Comparison of ENCODE assay signal across 21 cellular contexts in genomic region chr11:5046754-5047330, GRCh38. TPM values are rescaled to one million over a fixed set of nuclear protein-coding genes. Genes with fewer than 3 reads are reported as not detected.
DNase-seq lines count a peak whose midpoint lies in the region; ATAC-seq, FAIRE-seq and TF ChIP-seq lines count a peak whose summit lies in the region.
"Had no signal": no experiment of that assay in that cellular context is flagged by ENCODE, and none has a peak within 500 bp of the region (broad histone marks: within the 10 kb centered on the region; RNA-seq: fewer than 3 reads in every experiment).

No MANE protein-coding gene starts in this region.

- H3K79me1 ChIP-seq in H1 (ENCODE audit: low read depth, low read length) (no peaks in the 10 kb centered on the region), trophoblast cell (ENCODE audit: low read length) (no peaks in the 10 kb centered on the region)

- H2AK5ac ChIP-seq in H1 (ENCODE audit: low read depth, low read length) (no peak overlapping the region), trophoblast cell (ENCODE audit: low read length) (no peak overlapping the region)

- H3K79me2 ChIP-seq in HepG2 (ENCODE audit: insufficient read depth, low read length) (no peaks in the 10 kb centered on the region), H1 (ENCODE audit: control insufficient read depth in 1 of 2, insufficient read depth in 2 of 2, low read length in 2 of 2) (no peaks in the 10 kb centered on the region), trophoblast cell (ENCODE audit: control insufficient read depth, insufficient read depth, low read length, poor library complexity) (no peaks in the 10 kb centered on the region)

- no peak overlapping the region for H4K91ac ChIP-seq in H1 (replicated peaks; ENCODE audit: insufficient read length, low read length)
- no peak overlapping the region for H4K91ac ChIP-seq in trophoblast cell (ENCODE audit: low read depth, low read length)

- no peak for TF ChIP-seq CTCF in HepG2 (CRISPR knock-in tag; IDR thresholded peaks at IDR 0.05)
- no peak for TF ChIP-seq CTCF in right lobe of liver (IDR thresholded peaks at IDR 0.05)
- TF ChIP-seq CTCF in H1 (IDR thresholded peaks at IDR 0.05; ENCODE audit: control extremely low read depth in 1 of 3, insufficient read depth in 1 of 3, low read depth in 1 of 3, low read length in 3 of 3), result no peak

- H3K56ac ChIP-seq in H1 (replicated peaks; ENCODE audit: insufficient read length, low read depth, low read length), result no peak overlapping the region

- H4K8ac ChIP-seq in H1 (ENCODE audit: extremely low read depth, insufficient read depth, low read length) (no peak overlapping the region), trophoblast cell (ENCODE audit: low read depth, low read length) (no peak overlapping the region)

- H4K20me1 ChIP-seq in HepG2 (ENCODE audit: insufficient read depth, low read length), result no peaks in the 10 kb centered on the region
- H4K20me1 ChIP-seq in H1 (replicated peaks in 1 of 2; ENCODE audit: control insufficient read depth in 1 of 2, insufficient read depth in 2 of 2, low read length in 2 of 2), result no peaks in the 10 kb centered on the region

- TF ChIP-seq POLR2A in HepG2 (IDR thresholded peaks at IDR 0.05; ENCODE audit: insufficient read depth in 1 of 2, low read depth in 2 of 2, low read length in 2 of 2), result no peak
- no peak for TF ChIP-seq POLR2A in right lobe of liver (IDR thresholded peaks at IDR 0.05)
- TF ChIP-seq POLR2A in H1 (IDR thresholded peaks at IDR 0.05; ENCODE audit: control extremely low read depth in 1 of 2, low read depth in 2 of 2, low read length in 2 of 2), result no peak

- H4K5ac ChIP-seq in H1 (ENCODE audit: insufficient read length, low read depth, low read length), result no peak overlapping the region

- BruUV-seq in HepG2 (replicated peaks; lab: Mats Ljungman, UMichigan), result no TSS peak

- H4K12ac ChIP-seq in trophoblast cell (ENCODE audit: low read depth, low read length), result no peak overlapping the region

- no peak overlapping the region for H2BK20ac ChIP-seq in H1 (ENCODE audit: low read length)

- TF ChIP-seq EP300 in HepG2 (IDR thresholded peaks at IDR 0.05; ENCODE audit: low read depth in 2 of 2, low read length in 2 of 2) (no peak), HepG2 (CRISPR knock-in tag; IDR thresholded peaks at IDR 0.05; ENCODE audit: borderline replicate concordance) (no peak), H1 (IDR thresholded peaks at IDR 0.05; ENCODE audit: borderline replicate concordance in 1 of 2, low read depth in 2 of 2, low read length in 2 of 2) (no peak)

- H3K4me2 ChIP-seq in HepG2 (ENCODE audit: low read depth, low read length), result no peak overlapping the region
- H3K4me2 ChIP-seq in H1 (ENCODE audit: insufficient read depth in 1 of 2, low read depth in 2 of 2, low read length in 2 of 2), result no peak overlapping the region
- no peak overlapping the region for H3K4me2 ChIP-seq in trophoblast cell (ENCODE audit: low read length)
- H3K4me2 ChIP-seq: A549 had no signal

- H3K36me3 ChIP-seq in HepG2 (replicated peaks in 1 of 2; ENCODE audit: control insufficient read depth in 1 of 2, insufficient read depth in 2 of 2, low read length in 2 of 2) (no peaks in the 10 kb centered on the region), right lobe of liver (no peaks in the 10 kb centered on the region), H1 (ENCODE audit: control insufficient read depth in 2 of 4, insufficient read depth in 4 of 4, low read length in 3 of 4) (no peaks in the 10 kb centered on the region), trophoblast cell (ENCODE audit: control insufficient read depth in 1 of 2, insufficient read depth in 2 of 2, low read length in 2 of 2) (no peaks in the 10 kb centered on the region)
- H3K36me3 ChIP-seq: HAP-1 had no signal

- POLR2A ChIA-PET in HepG2 (lab: Yijun Ruan, JAX), result no interaction called here
- POLR2A ChIA-PET in H1 (lab: Charles Lee; ENCODE audit: partially characterized antibody), result no interaction called here

- H3K9ac ChIP-seq in HepG2 (ENCODE audit: insufficient read depth, low read depth, low read length), result no peak overlapping the region
- no peak overlapping the region for H3K9ac ChIP-seq in H1 (replicated peaks in 1 of 4; ENCODE audit: extremely low read depth in 1 of 4, low read depth in 3 of 4, low read length in 3 of 4)
- H3K9ac ChIP-seq in trophoblast cell (ENCODE audit: low read length), result no peak overlapping the region

- peak overlapping the region; percentile 76; the same call in 1 of the 2 replicates for H2BK15ac ChIP-seq in H1 (ENCODE audit: low read length)

- H3K14ac ChIP-seq in H1 (ENCODE audit: insufficient read length) (no peak overlapping the region), trophoblast cell (ENCODE audit: low read length) (no peak overlapping the region)

- no peak overlapping the region for H3K27ac ChIP-seq in HepG2 (ENCODE audit: extremely low read length, insufficient read depth, low read length)
- H3K27ac ChIP-seq in right lobe of liver, result no peak overlapping the region
- H3K27ac ChIP-seq in H1 (ENCODE audit: low read depth, low read length), result no peak overlapping the region
- no peak overlapping the region for H3K27ac ChIP-seq in trophoblast cell (ENCODE audit: low read depth, low read length)
- H3K27ac ChIP-seq: 22Rv1, A549, C4-2B had no signal

- intact Hi-C loops in HepG2 (cut with micrococcal nuclease; ENCODE audit: unreplicated experiment), result no loop called here
- intact Hi-C loops in right lobe of liver (cut with DNase I), result no loop called here

- TF ChIP-seq RAD21 in HepG2 (CRISPR knock-in tag; IDR thresholded peaks at IDR 0.05), result no peak
- no peak for TF ChIP-seq RAD21 in H1 (IDR thresholded peaks at IDR 0.05 in 1 of 2, conservative IDR thresholded peaks at IDR 0.05 in 1 of 2; ENCODE audit: low read depth in 2 of 2, low read length in 2 of 2)

- no peaks in the 10 kb centered on the region for H3K9me3 ChIP-seq in HepG2 (ENCODE audit: low read length)
- no peaks in the 10 kb centered on the region for H3K9me3 ChIP-seq in right lobe of liver
- no peaks in the 10 kb centered on the region for H3K9me3 ChIP-seq in H1 (ENCODE audit: insufficient read depth in 2 of 2, low read depth in 1 of 2, low read length in 1 of 2)
- H3K9me3 ChIP-seq in trophoblast cell (ENCODE audit: insufficient read depth, low read depth, low read length), result no peaks in the 10 kb centered on the region
- H3K9me3 ChIP-seq: A549, Caco-2, HAP-1 had no signal

- CTCF ChIA-PET in HepG2 (lab: Yijun Ruan, JAX; ENCODE audit: low intra/inter-chr PET ratio, low total read pairs) (no interaction called here), H1 (lab: Charles Lee; ENCODE audit: partially characterized antibody) (no interaction called here)

- ATAC-seq in HepG2 (no peak), right lobe of liver (no peak), GM21423 (IDR thresholded peaks at IDR 0.05; ENCODE audit: unreplicated experiment) (no peak)
- ATAC-seq: A549 had no signal

- H3K4ac ChIP-seq in H1 (replicated peaks; ENCODE audit: insufficient read length, low read depth, low read length) (no peak overlapping the region), trophoblast cell (ENCODE audit: low read depth, low read length) (no peak overlapping the region)

- no peak overlapping the region for H2BK120ac ChIP-seq in H1 (replicated peaks; ENCODE audit: low read depth, low read length)
- no peak overlapping the region for H2BK120ac ChIP-seq in trophoblast cell (ENCODE audit: insufficient read depth, low read length, poor library complexity)

- H2AFZ ChIP-seq in HepG2 (ENCODE audit: low read length), result no peak overlapping the region
- 0 out of 2 replicates have a peak overlapping the region, but pooled peaks have one; percentile 39 for H2AFZ ChIP-seq in H1 (ENCODE audit: low read length)
- H2AFZ ChIP-seq in trophoblast cell (ENCODE audit: insufficient read depth, low read length, poor library complexity), result no peak overlapping the region

- 3% methylated on average over 15 of the region's 15 CpGs for WGBS in HepG2 (ENCODE audit: low lambda C conversion rate)
- 62% methylated on average over 12 of the region's 15 CpGs for whole genome bisulfite sequencing in right lobe of liver (ENCODE audit: insufficient coverage, low coverage, low lambda C conversion rate, missing lambda C conversion rate)
- 89% methylated on average over 15 of the region's 15 CpGs; no CpG with 5 or more reads in 1 of the 2 experiments for WGBS in H1 (ENCODE audit: extremely low coverage in 1 of 2, insufficient coverage in 1 of 2, insufficient read length in 1 of 2, insufficient replicate concordance in 2 of 2, low coverage in 1 of 2, low lambda C conversion rate in 2 of 2, missing lambda C conversion rate in 1 of 2), 2 experiments
- no CpG with 5 or more reads among the region's 15 CpGs for WGBS in trophoblast cell (ENCODE audit: extremely low coverage, insufficient coverage, insufficient read length)

- H3K23ac ChIP-seq in H1 (ENCODE audit: insufficient read length), result no peak overlapping the region
- H3K23ac ChIP-seq in trophoblast cell (ENCODE audit: low read length), result no peak overlapping the region

- peak; percentile 2 for DNase-seq in HepG2 (ENCODE audit: low spot score)
- DNase-seq in right lobe of liver, result no peak
- DNase-seq in H1 (ENCODE audit: low read depth in 1 of 2, low spot score in 2 of 2), result no peak
- DNase-seq in trophoblast cell, result peak; percentile 52 to 78
- no peak for DNase-seq in stimulated activated CD4-positive, alpha-beta T cell treated with anti-CD3 and anti-CD28 coated beads, Interleukin-2, amount 100 ng/mL, for 24 hours
- DNase-seq: AML-193; Caco-2; CD4-positive, alpha-beta T cell; KBM-7 had no signal

- H2BK5ac ChIP-seq in H1 (ENCODE audit: low read depth, low read length) (peak overlapping the region; percentile 66), trophoblast cell (ENCODE audit: low read depth, low read length, poor library complexity) (no peak overlapping the region)

- FAIRE-seq in HepG2 (lab: Jason Lieb, UNC) (no peak), H1 (lab: Jason Lieb, UNC) (peak; percentile 13)
- FAIRE-seq: A549, D721Med, G401.6, GM12891, GM19239 had no signal

- H2BK12ac ChIP-seq in H1 (ENCODE audit: low read depth, low read length), result 0 out of 2 replicates have a peak overlapping the region, but pooled peaks have one; percentile 19
- no peak overlapping the region for H2BK12ac ChIP-seq in trophoblast cell (ENCODE audit: low read length)

- H3K23me2 ChIP-seq in H1 (ENCODE audit: low read depth, low read length), result no peaks in the 10 kb centered on the region

- in situ Hi-C loops in HepG2 (cut with HindIII; ENCODE audit: extremely low pct_ligation_motif_present, low pct_unique_long_range_greater_than_20kb), result no loop called here

- H3K18ac ChIP-seq in H1 (ENCODE audit: extremely low read depth, low read length), result no peak overlapping the region
- no peak overlapping the region for H3K18ac ChIP-seq in trophoblast cell (ENCODE audit: low read length)

- no peak overlapping the region for H3K4me3 ChIP-seq in HepG2 (replicated peaks in 1 of 3; ENCODE audit: insufficient read depth in 1 of 3, low read depth in 2 of 3, low read length in 3 of 3)
- H3K4me3 ChIP-seq in right lobe of liver, result no peak overlapping the region
- H3K4me3 ChIP-seq in H1 (ENCODE audit: extremely low read depth in 1 of 4, insufficient read depth in 2 of 4, low read depth in 3 of 4, low read length in 4 of 4), result no peak overlapping the region
- H3K4me3 ChIP-seq in trophoblast cell (ENCODE audit: low read depth, low read length), result no peak overlapping the region
- H3K4me3 ChIP-seq: A549, HAP-1 had no signal

- H3K27me3 ChIP-seq in HepG2 (ENCODE audit: control insufficient read depth in 1 of 2, insufficient read depth in 2 of 2, low read length in 2 of 2), result no peaks in the 10 kb centered on the region; a peak in 1 of 5 replicates
- H3K27me3 ChIP-seq in right lobe of liver, result no peaks in the 10 kb centered on the region
- H3K27me3 ChIP-seq in H1 (replicated peaks in 1 of 4; ENCODE audit: control insufficient read depth in 3 of 4, extremely low read depth in 1 of 4, insufficient read depth in 3 of 4, low read length in 3 of 4), result no peaks in the 10 kb centered on the region
- no peaks in the 10 kb centered on the region for H3K27me3 ChIP-seq in trophoblast cell (ENCODE audit: insufficient read depth, low read length)

- no peaks in the 10 kb centered on the region for H3K4me1 ChIP-seq in HepG2 (ENCODE audit: insufficient read depth, low read length)
- no peaks in the 10 kb centered on the region for H3K4me1 ChIP-seq in right lobe of liver
- peaks cover 0 to 3% (median 0%) of the 10 kb centered on the region in 4 experiments; a peak in 1 of 7 replicates for H3K4me1 ChIP-seq in H1 (replicated peaks in 1 of 4; ENCODE audit: control insufficient read depth in 3 of 4, insufficient read depth in 4 of 4, low read length in 3 of 4)
- no peaks in the 10 kb centered on the region for H3K4me1 ChIP-seq in trophoblast cell (ENCODE audit: control insufficient read depth in 1 of 2, insufficient read depth in 2 of 2, low read length in 2 of 2)
- H3K4me1 ChIP-seq: A549, Caco-2, HAP-1 had no signal

RNA-seq across cellular contexts. Expression of gene OR52J3, which starts 0.5 kb away (rescaled TPM):
- total RNA-seq in HepG2 (2016; rRNA removed; fragmentation: Illumina TruSeq; extraction: Trizol) (not detected in 2 replicates), right lobe of liver (not detected)
- total RNA-seq in HepG2 (2016; cell fraction: cytosol; rRNA removed; fragmentation: Illumina TruSeq; extraction: Trizol; ENCODE audit: low read depth), result not detected in 2 replicates
- not detected in 2 replicates for total RNA-seq in HepG2 (2016; cell fraction: insoluble cytoplasmic fraction; rRNA removed; fragmentation: Illumina TruSeq; extraction: Trizol)
- total RNA-seq in HepG2 (2016; cell fraction: membrane; rRNA removed; fragmentation: Illumina TruSeq; extraction: Trizol), result not detected in 2 replicates
- total RNA-seq in HepG2 (2016; cell fraction: nucleus; rRNA removed; fragmentation: Illumina TruSeq; extraction: Trizol), result not detected in 2 replicates
- polyA plus RNA-seq in HepG2 (2011; rRNA removed) (not detected in 2 replicates), H1 (2011; rRNA removed) (not detected in 2 replicates)
- not detected in 2 replicates for polyA plus RNA-seq in HepG2 (2011; cell fraction: cytosol; rRNA removed)
- polyA plus RNA-seq in HepG2 (2011; cell fraction: nucleus; rRNA removed), result not detected in 2 replicates
- not detected in 2 replicates for polyA plus RNA-seq in HepG2 (2012)
- polyA plus RNA-seq in HepG2 (2016; cell fraction: cytosol; fragmentation: Illumina TruSeq; extraction: Trizol; ENCODE audit: low read depth), result not detected in 2 replicates
- polyA plus RNA-seq in HepG2 (2016; cell fraction: insoluble cytoplasmic fraction; fragmentation: Illumina TruSeq; extraction: Trizol; ENCODE audit: low read depth), result not detected in 2 replicates
- polyA plus RNA-seq in HepG2 (2016; cell fraction: membrane; fragmentation: Illumina TruSeq; extraction: Trizol; ENCODE audit: low read depth), result not detected in 2 replicates
- not detected in 2 replicates for polyA plus RNA-seq in HepG2 (2016; cell fraction: nucleus; fragmentation: Illumina TruSeq; extraction: Trizol; ENCODE audit: insufficient read depth, low read depth)
- not detected in 2 replicates for polyA minus RNA-seq in HepG2 (2011; rRNA and poly(A)+ RNA removed; ENCODE audit: low replicate concordance)
- polyA minus RNA-seq in HepG2 (2011; cell fraction: cytosol; rRNA and poly(A)+ RNA removed), result not detected in 2 replicates
- polyA minus RNA-seq in HepG2 (2011; cell fraction: nucleus; rRNA and poly(A)+ RNA removed), result not detected in 2 replicates
- not detected in 2 replicates for total RNA-seq in H1 (2021; fragmentation: NEBNext Ultra II Directional; extraction: Animal tissue kit (Norgen Biotek cat#: 25700))
- polyA plus RNA-seq in H1 (2011; cell fraction: cytosol; rRNA removed), result not detected
- polyA plus RNA-seq in H1 (2011; cell fraction: nucleus; rRNA removed), result not detected
- not detected in 4 replicates for polyA plus RNA-seq in H1 (2012, experiment 1 of 2)
- polyA plus RNA-seq in H1 (2012, experiment 2 of 2), result not detected
- not detected for polyA plus RNA-seq in H1 (2013, experiment 1 of 2)
- not detected for polyA plus RNA-seq in H1 (2013, experiment 2 of 2)
- not detected in 2 replicates for polyA minus RNA-seq in H1 (2011; rRNA and poly(A)+ RNA removed)
- polyA minus RNA-seq in H1 (2011; cell fraction: cytosol; rRNA and poly(A)+ RNA removed), result not detected
- 0.70 TPM for polyA minus RNA-seq in H1 (2011; cell fraction: nucleus; rRNA and poly(A)+ RNA removed)
- not detected in 2 replicates for polyA plus RNA-seq in trophoblast cell (2013)
- total RNA-seq: Caco-2; CD4-positive, alpha-beta T cell; H4; HT-29 had no signal
- polyA plus RNA-seq: A549, BJ had no signal

RNA-seq across cellular contexts. Expression of gene OR52E2, which starts 12.6 kb away (rescaled TPM):
- not detected in 2 replicates for total RNA-seq in HepG2 (2016; rRNA removed; fragmentation: Illumina TruSeq; extraction: Trizol)
- not detected in 2 replicates for total RNA-seq in HepG2 (2016; cell fraction: cytosol; rRNA removed; fragmentation: Illumina TruSeq; extraction: Trizol; ENCODE audit: low read depth)
- not detected in 2 replicates for total RNA-seq in HepG2 (2016; cell fraction: insoluble cytoplasmic fraction; rRNA removed; fragmentation: Illumina TruSeq; extraction: Trizol)
- not detected in 2 replicates for total RNA-seq in HepG2 (2016; cell fraction: membrane; rRNA removed; fragmentation: Illumina TruSeq; extraction: Trizol)
- total RNA-seq in HepG2 (2016; cell fraction: nucleus; rRNA removed; fragmentation: Illumina TruSeq; extraction: Trizol), result not detected in 2 replicates
- polyA plus RNA-seq in HepG2 (2011; rRNA removed), result not detected in 2 replicates
- polyA plus RNA-seq in HepG2 (2011; cell fraction: cytosol; rRNA removed), result not detected in 2 replicates
- not detected in 2 replicates for polyA plus RNA-seq in HepG2 (2011; cell fraction: nucleus; rRNA removed)
- polyA plus RNA-seq in HepG2 (2012), result not detected in 2 replicates
- polyA plus RNA-seq in HepG2 (2016; cell fraction: cytosol; fragmentation: Illumina TruSeq; extraction: Trizol; ENCODE audit: low read depth), result not detected in 2 replicates
- not detected in 2 replicates for polyA plus RNA-seq in HepG2 (2016; cell fraction: insoluble cytoplasmic fraction; fragmentation: Illumina TruSeq; extraction: Trizol; ENCODE audit: low read depth)
- polyA plus RNA-seq in HepG2 (2016; cell fraction: membrane; fragmentation: Illumina TruSeq; extraction: Trizol; ENCODE audit: low read depth), result not detected in 2 replicates
- polyA plus RNA-seq in HepG2 (2016; cell fraction: nucleus; fragmentation: Illumina TruSeq; extraction: Trizol; ENCODE audit: insufficient read depth, low read depth), result not detected in 2 replicates
- not detected in 2 replicates for polyA minus RNA-seq in HepG2 (2011; rRNA and poly(A)+ RNA removed; ENCODE audit: low replicate concordance)
- not detected in 2 replicates for polyA minus RNA-seq in HepG2 (2011; cell fraction: cytosol; rRNA and poly(A)+ RNA removed)
- not detected in 2 replicates for polyA minus RNA-seq in HepG2 (2011; cell fraction: nucleus; rRNA and poly(A)+ RNA removed)
- not detected for total RNA-seq in right lobe of liver
- not detected in 2 replicates for total RNA-seq in H1 (2021; fragmentation: NEBNext Ultra II Directional; extraction: Animal tissue kit (Norgen Biotek cat#: 25700))
- not detected in 2 replicates for polyA plus RNA-seq in H1 (2011; rRNA removed)
- not detected for polyA plus RNA-seq in H1 (2011; cell fraction: cytosol; rRNA removed)
- not detected for polyA plus RNA-seq in H1 (2011; cell fraction: nucleus; rRNA removed)
- not detected in 4 replicates for polyA plus RNA-seq in H1 (2012, experiment 1 of 2)
- polyA plus RNA-seq in H1 (2012, experiment 2 of 2), result not detected
- polyA plus RNA-seq in H1 (2013, experiment 1 of 2), result not detected
- polyA plus RNA-seq in H1 (2013, experiment 2 of 2), result not detected
- polyA minus RNA-seq in H1 (2011; rRNA and poly(A)+ RNA removed), result not detected in 2 replicates
- polyA minus RNA-seq in H1 (2011; cell fraction: cytosol; rRNA and poly(A)+ RNA removed), result not detected
- not detected for polyA minus RNA-seq in H1 (2011; cell fraction: nucleus; rRNA and poly(A)+ RNA removed)
- not detected in 2 replicates for polyA plus RNA-seq in trophoblast cell (2013)
- total RNA-seq: Caco-2; CD4-positive, alpha-beta T cell; HT-29 had no signal
- polyA plus RNA-seq: A549, BJ had no signal

RNA-seq across cellular contexts. Expression of gene OR52E1, which starts 22.5 kb away (rescaled TPM):
- total RNA-seq in HepG2 (2016; rRNA removed; fragmentation: Illumina TruSeq; extraction: Trizol) (not detected in 2 replicates), right lobe of liver (not detected)
- total RNA-seq in HepG2 (2016; cell fraction: cytosol; rRNA removed; fragmentation: Illumina TruSeq; extraction: Trizol; ENCODE audit: low read depth), result not detected in 2 replicates
- not detected in 2 replicates for total RNA-seq in HepG2 (2016; cell fraction: insoluble cytoplasmic fraction; rRNA removed; fragmentation: Illumina TruSeq; extraction: Trizol)
- total RNA-seq in HepG2 (2016; cell fraction: membrane; rRNA removed; fragmentation: Illumina TruSeq; extraction: Trizol), result not detected in 2 replicates
- not detected in 2 replicates for total RNA-seq in HepG2 (2016; cell fraction: nucleus; rRNA removed; fragmentation: Illumina TruSeq; extraction: Trizol)
- polyA plus RNA-seq in HepG2 (2011; rRNA removed) (not detected in 2 replicates), H1 (2011; rRNA removed) (not detected in 2 replicates)
- not detected in 2 replicates for polyA plus RNA-seq in HepG2 (2011; cell fraction: cytosol; rRNA removed)
- polyA plus RNA-seq in HepG2 (2011; cell fraction: nucleus; rRNA removed), result not detected in 2 replicates
- not detected in 2 replicates for polyA plus RNA-seq in HepG2 (2012)
- polyA plus RNA-seq in HepG2 (2016; cell fraction: cytosol; fragmentation: Illumina TruSeq; extraction: Trizol; ENCODE audit: low read depth), result not detected in 2 replicates
- not detected in 2 replicates for polyA plus RNA-seq in HepG2 (2016; cell fraction: insoluble cytoplasmic fraction; fragmentation: Illumina TruSeq; extraction: Trizol; ENCODE audit: low read depth)
- not detected in 2 replicates for polyA plus RNA-seq in HepG2 (2016; cell fraction: membrane; fragmentation: Illumina TruSeq; extraction: Trizol; ENCODE audit: low read depth)
- polyA plus RNA-seq in HepG2 (2016; cell fraction: nucleus; fragmentation: Illumina TruSeq; extraction: Trizol; ENCODE audit: insufficient read depth, low read depth), result not detected in 2 replicates
- polyA minus RNA-seq in HepG2 (2011; rRNA and poly(A)+ RNA removed; ENCODE audit: low replicate concordance), result not detected in 2 replicates
- polyA minus RNA-seq in HepG2 (2011; cell fraction: cytosol; rRNA and poly(A)+ RNA removed), result not detected in 2 replicates
- not detected in 2 replicates for polyA minus RNA-seq in HepG2 (2011; cell fraction: nucleus; rRNA and poly(A)+ RNA removed)
- total RNA-seq in H1 (2021; fragmentation: NEBNext Ultra II Directional; extraction: Animal tissue kit (Norgen Biotek cat#: 25700)), result not detected in 2 replicates
- polyA plus RNA-seq in H1 (2011; cell fraction: cytosol; rRNA removed), result not detected
- not detected for polyA plus RNA-seq in H1 (2011; cell fraction: nucleus; rRNA removed)
- polyA plus RNA-seq in H1 (2012, experiment 1 of 2), result not detected in 4 replicates
- polyA plus RNA-seq in H1 (2012, experiment 2 of 2), result not detected
- not detected for polyA plus RNA-seq in H1 (2013, experiment 1 of 2)
- not detected for polyA plus RNA-seq in H1 (2013, experiment 2 of 2)
- polyA minus RNA-seq in H1 (2011; rRNA and poly(A)+ RNA removed), result not detected in 2 replicates
- polyA minus RNA-seq in H1 (2011; cell fraction: cytosol; rRNA and poly(A)+ RNA removed), result not detected
- not detected for polyA minus RNA-seq in H1 (2011; cell fraction: nucleus; rRNA and poly(A)+ RNA removed)
- not detected in 2 replicates for polyA plus RNA-seq in trophoblast cell (2013)
- total RNA-seq: Caco-2; CD4-positive, alpha-beta T cell; H4; HT-29 had no signal
- polyA plus RNA-seq: A549, BJ had no signal

RNA-seq across cellular contexts. Expression of gene OR51L1, which starts 52.2 kb away (rescaled TPM):
- total RNA-seq in HepG2 (2016; rRNA removed; fragmentation: Illumina TruSeq; extraction: Trizol) (not detected in 2 replicates), right lobe of liver (not detected)
- total RNA-seq in HepG2 (2016; cell fraction: cytosol; rRNA removed; fragmentation: Illumina TruSeq; extraction: Trizol; ENCODE audit: low read depth), result not detected in 2 replicates
- not detected in 2 replicates for total RNA-seq in HepG2 (2016; cell fraction: insoluble cytoplasmic fraction; rRNA removed; fragmentation: Illumina TruSeq; extraction: Trizol)
- not detected in 2 replicates for total RNA-seq in HepG2 (2016; cell fraction: membrane; rRNA removed; fragmentation: Illumina TruSeq; extraction: Trizol)
- not detected in 2 replicates for total RNA-seq in HepG2 (2016; cell fraction: nucleus; rRNA removed; fragmentation: Illumina TruSeq; extraction: Trizol)
- polyA plus RNA-seq in HepG2 (2011; rRNA removed) (not detected in 2 replicates), H1 (2011; rRNA removed) (not detected in 2 replicates)
- polyA plus RNA-seq in HepG2 (2011; cell fraction: cytosol; rRNA removed), result not detected in 2 replicates
- not detected in 2 replicates for polyA plus RNA-seq in HepG2 (2011; cell fraction: nucleus; rRNA removed)
- not detected in 2 replicates for polyA plus RNA-seq in HepG2 (2012)
- not detected in 2 replicates for polyA plus RNA-seq in HepG2 (2016; cell fraction: cytosol; fragmentation: Illumina TruSeq; extraction: Trizol; ENCODE audit: low read depth)
- not detected in 2 replicates for polyA plus RNA-seq in HepG2 (2016; cell fraction: insoluble cytoplasmic fraction; fragmentation: Illumina TruSeq; extraction: Trizol; ENCODE audit: low read depth)
- polyA plus RNA-seq in HepG2 (2016; cell fraction: membrane; fragmentation: Illumina TruSeq; extraction: Trizol; ENCODE audit: low read depth), result not detected in 2 replicates
- polyA plus RNA-seq in HepG2 (2016; cell fraction: nucleus; fragmentation: Illumina TruSeq; extraction: Trizol; ENCODE audit: insufficient read depth, low read depth), result not detected in 2 replicates
- not detected in 2 replicates for polyA minus RNA-seq in HepG2 (2011; rRNA and poly(A)+ RNA removed; ENCODE audit: low replicate concordance)
- not detected in 2 replicates for polyA minus RNA-seq in HepG2 (2011; cell fraction: cytosol; rRNA and poly(A)+ RNA removed)
- polyA minus RNA-seq in HepG2 (2011; cell fraction: nucleus; rRNA and poly(A)+ RNA removed), result not detected in 2 replicates
- not detected in 2 replicates for total RNA-seq in H1 (2021; fragmentation: NEBNext Ultra II Directional; extraction: Animal tissue kit (Norgen Biotek cat#: 25700))
- polyA plus RNA-seq in H1 (2011; cell fraction: cytosol; rRNA removed), result not detected
- not detected for polyA plus RNA-seq in H1 (2011; cell fraction: nucleus; rRNA removed)
- polyA plus RNA-seq in H1 (2012, experiment 1 of 2), result not detected in 4 replicates
- not detected for polyA plus RNA-seq in H1 (2012, experiment 2 of 2)
- not detected for polyA plus RNA-seq in H1 (2013, experiment 1 of 2)
- polyA plus RNA-seq in H1 (2013, experiment 2 of 2), result 0.02 TPM
- not detected in 2 replicates for polyA minus RNA-seq in H1 (2011; rRNA and poly(A)+ RNA removed)
- polyA minus RNA-seq in H1 (2011; cell fraction: cytosol; rRNA and poly(A)+ RNA removed), result not detected
- polyA minus RNA-seq in H1 (2011; cell fraction: nucleus; rRNA and poly(A)+ RNA removed), result not detected
- polyA plus RNA-seq in trophoblast cell (2013), result not detected in 2 replicates
- total RNA-seq: Caco-2; CD4-positive, alpha-beta T cell; H4; HT-29 had no signal
- polyA plus RNA-seq: A549, BJ had no signal

Comparison
In these comparisons a context has a peak if more than half of its experiments do, and no peak if none do; other contexts are left out.
1. DNase-seq: peak in HepG2 (single experiment) and trophoblast cell (2 of 2); none in right lobe of liver (0 of 3), H1 (0 of 2) and stimulated activated CD4-positive, alpha-beta T cell treated with anti-CD3 and anti-CD28 coated beads, Interleukin-2, amount 100 ng/mL, for 24 hours (0 of 2).
2. Of the 41 proteins assayed by ChIP-seq in both HepG2 and H1: peak only in HepG2: none; only in H1: none; in both: CEBPB; in neither: 40.